In genomic region chr17:38735161-38735997, GRCh38 we compare ENCODE assay signal across 8 cellular contexts. TPM values are rescaled to one million over a fixed set of nuclear protein-coding genes. Genes with fewer than 3 reads are reported as not detected.
DNase-seq lines count a peak whose midpoint lies in the region; ATAC-seq, FAIRE-seq and TF ChIP-seq lines count a peak whose summit lies in the region.

No MANE protein-coding gene starts in this region.

- peaks cover 30% of the 10 kb centered on the region for H3K79me2 ChIP-seq in DND-41 (ENCODE audit: insufficient read depth, low read length)

- H3K4me3 Mint-ChIP-seq in chondrocyte (ENCODE audit: unreplicated experiment), result no peak overlapping the region

- H3K4me1 Mint-ChIP-seq in chondrocyte (ENCODE audit: low read depth), result peaks cover 25% of the 10 kb centered on the region

- peaks cover 36% of the 10 kb centered on the region for H3K4me1 ChIP-seq in DND-41 (ENCODE audit: insufficient read depth, low read length)
- H3K4me1 ChIP-seq in small intestine (ENCODE audit: control insufficient read depth in 2 of 2, insufficient read depth in 1 of 2, low read depth in 1 of 2, low read length in 1 of 2), result no peaks in the 10 kb centered on the region

- H3K27me3 ChIP-seq in DND-41 (ENCODE audit: insufficient read depth, low read length, poor library complexity) (no peaks in the 10 kb centered on the region), MG63 (no peaks in the 10 kb centered on the region), small intestine (ENCODE audit: control insufficient read depth in 2 of 2, insufficient read depth in 2 of 2, low read length in 2 of 2) (no peaks in the 10 kb centered on the region)

- peak overlapping the region; percentile 6; the same call in 1 of the 2 replicates for H3K4me2 ChIP-seq in DND-41 (ENCODE audit: insufficient read depth, low read length)

- peaks cover 37% of the 10 kb centered on the region for H4K20me1 ChIP-seq in DND-41 (ENCODE audit: insufficient read depth, low read length)

- no peak overlapping the region for H2AFZ ChIP-seq in DND-41 (ENCODE audit: low read depth, low read length)

- H3K9me3 ChIP-seq in DND-41 (ENCODE audit: insufficient read depth, low read length, severe bottlenecking), result no peaks in the 10 kb centered on the region
- no peaks in the 10 kb centered on the region for H3K9me3 ChIP-seq in MG63
- no peaks in the 10 kb centered on the region for H3K9me3 ChIP-seq in small intestine (ENCODE audit: control insufficient read depth, low read depth)

- no peak for FAIRE-seq in small intestine (lab: Jason Lieb, UNC)

- no peaks in the 10 kb centered on the region for H3K9me3 Mint-ChIP-seq in chondrocyte (ENCODE audit: low read depth)

- H3K27ac ChIP-seq in DND-41 (ENCODE audit: low read length), result peak overlapping the region; percentile 37; the same call in 1 of the 2 replicates
- no peak overlapping the region for H3K27ac ChIP-seq in small intestine (ENCODE audit: low read depth in 1 of 2, low read length in 1 of 2)

- H3K4me3 ChIP-seq in DND-41 (ENCODE audit: low read depth in 1 of 2, low read length in 2 of 2) (no peak overlapping the region), MG63 (no peak overlapping the region), small intestine (ENCODE audit: low read depth in 1 of 2, low read length in 2 of 2) (no peak overlapping the region)

- peak; percentile 62 for ATAC-seq in DND-41 (ENCODE audit: insufficient read depth, low read depth)
- no peak for ATAC-seq in GM19395 (IDR thresholded peaks at IDR 0.05; ENCODE audit: unreplicated experiment)

- no peaks in the 10 kb centered on the region for H3K27me3 Mint-ChIP-seq in chondrocyte (ENCODE audit: low read depth)

- peak overlapping the region; percentile 59 for H3K27ac Mint-ChIP-seq in chondrocyte (ENCODE audit: unreplicated experiment)

- DNase-seq in DND-41, result peak; percentile 81
- DNase-seq in MG63, result peak; percentile 54
- peak; percentile 80 for DNase-seq in activated CD4-positive, alpha-beta T cell treated with anti-CD3 and anti-CD28 coated beads for 48 hours
- no peak for DNase-seq in chondrocyte (ENCODE audit: low spot score)
- peak; percentile 48 for DNase-seq in medulla oblongata (ENCODE audit: extremely low spot score)
- peak; percentile 68 for DNase-seq in stimulated activated CD8-positive, alpha-beta memory T cell treated with anti-CD3 and anti-CD28 coated beads, Interleukin-4, amount 100 ng/mL, for 24 hours (ENCODE audit: low read depth)
- DNase-seq in small intestine, result no peak

- TF ChIP-seq CTCF in DND-41 (IDR thresholded peaks at IDR 0.05; ENCODE audit: borderline replicate concordance, extremely low read depth, low read length, poor library complexity, severe bottlenecking), result peak; percentile 98
- peak; percentile 91 for TF ChIP-seq CTCF in chondrocyte (IDR thresholded peaks at IDR 0.05)

- peaks cover 16% of the 10 kb centered on the region for H3K36me3 Mint-ChIP-seq in chondrocyte (ENCODE audit: low read depth)

- no peak overlapping the region for H3K9ac ChIP-seq in DND-41 (ENCODE audit: low read depth, low read length)

- WGBS in small intestine, 3 donors, result 28 to 44% (median 35%) methylated on average over 23 of the region's 23 CpGs

- H3K36me3 ChIP-seq in DND-41 (ENCODE audit: insufficient read depth, low read length) (peaks cover 72% of the 10 kb centered on the region), MG63 (peaks cover 68% of the 10 kb centered on the region), small intestine (ENCODE audit: control insufficient read depth in 2 of 2, insufficient read depth in 2 of 2, low read length in 2 of 2) (peaks cover 0 to 2% of the 10 kb centered on the region in 2 donors)

RNA-seq across cellular contexts. Expression of gene CISD3, which starts 5.2 kb away (rescaled TPM):
- 7.7 and 29.1 TPM in 2 replicates for total RNA-seq in MG63 (2014; rRNA removed; shearing (Covaris generic); ENCODE audit: low replicate concordance)
- 17.2 to 18.4 TPM (median 17.9 TPM) in 3 replicates for total RNA-seq in chondrocyte
- 100 to 1,000 TPM; 128 to 186 (median 135) TPM for polyA plus RNA-seq in small intestine

RNA-seq across cellular contexts. Expression of gene PCGF2, which starts 12.8 kb away (rescaled TPM):
- 3.3 and 3.4 TPM in 2 replicates for total RNA-seq in MG63 (2014; rRNA removed; shearing (Covaris generic); ENCODE audit: low replicate concordance)
- 50.7 to 56.1 TPM (median 55.2 TPM) in 3 replicates for total RNA-seq in chondrocyte
- polyA plus RNA-seq in small intestine, result 10 to 100 TPM in 2 of 3 donors, 1 to 10 TPM in 1; 7.6 to 30.2 (median 16.7) TPM

RNA-seq across cellular contexts. Expression of gene PSMB3, which starts 17.2 kb away (rescaled TPM):
- total RNA-seq in MG63 (2014; rRNA removed; shearing (Covaris generic); ENCODE audit: low replicate concordance), result 494 and 524 TPM in 2 replicates
- 118 to 156 TPM (median 120 TPM) in 3 replicates for total RNA-seq in chondrocyte
- polyA plus RNA-seq in small intestine, result 100 to 1,000 TPM; 243 to 310 (median 253) TPM

RNA-seq across cellular contexts. Expression of gene MLLT6, which starts 30.3 kb away (rescaled TPM):
- 11.7 and 17.5 TPM in 2 replicates for total RNA-seq in MG63 (2014; rRNA removed; shearing (Covaris generic); ENCODE audit: low replicate concordance)
- 44.9 to 64.2 TPM (median 50.0 TPM) in 3 replicates for total RNA-seq in chondrocyte
- 10 to 100 TPM; 19.5 to 48.2 (median 30.0) TPM for polyA plus RNA-seq in small intestine

Comparison
In these comparisons a context has a peak if more than half of its experiments do, and no peak if none do; other contexts are left out.
1. DNase-seq: peak in DND-41 (single experiment), MG63 (single experiment), activated CD4-positive, alpha-beta T cell treated with anti-CD3 and anti-CD28 coated beads for 48 hours (single experiment), medulla oblongata (single experiment) and stimulated activated CD8-positive, alpha-beta memory T cell treated with anti-CD3 and anti-CD28 coated beads, Interleukin-4, amount 100 ng/mL, for 24 hours (single experiment); none in chondrocyte (single experiment) and small intestine (single experiment).
2. RNA of gene PCGF2, which starts 12.8 kb away (total RNA-seq): 50.7 to 56.1 TPM in chondrocyte; 3.3 to 3.4 TPM in MG63; every median in the first group is over 10 times any median in the second.